In the genomic region with DNA sequence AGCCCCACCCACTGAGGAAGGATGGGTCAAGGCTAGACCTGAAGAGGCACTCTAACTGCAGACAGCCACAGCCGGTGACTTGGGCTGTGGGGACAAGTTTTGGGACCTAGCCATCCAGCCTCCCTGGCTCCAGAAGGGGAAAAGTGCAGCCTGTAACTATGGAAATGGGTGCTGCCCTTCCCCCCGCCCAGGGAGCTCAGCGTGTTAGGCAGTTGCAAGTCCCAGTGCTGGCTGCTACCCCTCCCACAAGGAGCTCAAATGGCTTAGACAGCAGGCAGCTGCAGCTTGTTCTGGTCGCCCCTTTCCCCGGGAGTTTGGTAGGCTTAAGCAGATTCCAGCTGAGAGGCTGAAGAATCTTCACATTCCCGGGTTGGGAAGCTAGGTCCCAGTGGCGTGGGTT, we compare ENCODE assay signal across 17 cellular contexts.
DNase-seq lines count a peak whose midpoint lies in the region; TF ChIP-seq lines count a peak whose summit lies in the region.
"Had no signal": no experiment of that assay in that cellular context is flagged by ENCODE, and none has a peak within 500 bp of the region (broad histone marks: within the 10 kb centered on the region; RNA-seq: fewer than 3 reads in every experiment).

No MANE protein-coding gene starts in this region.

- no peaks in the 10 kb centered on the region for H3K4me1 ChIP-seq in endodermal cell (ENCODE audit: control insufficient read depth, insufficient read depth, low read length)
- H3K4me1 ChIP-seq in osteoblast (ENCODE audit: insufficient read depth, low read length) = no peaks in the 10 kb centered on the region
- no peaks in the 10 kb centered on the region for H3K4me1 ChIP-seq in Peyer's patch
- H3K4me1 ChIP-seq: BE2C, HAP-1, SJSA1 had no signal

- H4K20me1 ChIP-seq in osteoblast (ENCODE audit: insufficient read depth, low read length) = no peaks in the 10 kb centered on the region

- no peak overlapping the region for H3K4me3 Mint-ChIP-seq in endodermal cell

- no peaks in the 10 kb centered on the region for H3K9me3 Mint-ChIP-seq in endodermal cell

- H3K36me3 ChIP-seq in H7 (replicated peaks; ENCODE audit: control insufficient read depth, insufficient read depth, low read length) = no peaks in the 10 kb centered on the region
- no peaks in the 10 kb centered on the region for H3K36me3 ChIP-seq in endodermal cell (ENCODE audit: control insufficient read depth, insufficient read depth, low read length)
- no peaks in the 10 kb centered on the region for H3K36me3 ChIP-seq in osteoblast (ENCODE audit: insufficient read depth, low read length)
- no peaks in the 10 kb centered on the region for H3K36me3 ChIP-seq in Peyer's patch
- H3K36me3 ChIP-seq: BE2C, HAP-1, SJSA1 had no signal

- H3K9me3 ChIP-seq in endodermal cell (ENCODE audit: control insufficient read depth, low read length) (no peaks in the 10 kb centered on the region), osteoblast (ENCODE audit: low read depth, low read length) (no peaks in the 10 kb centered on the region), Peyer's patch (no peaks in the 10 kb centered on the region)
- H3K9me3 ChIP-seq: BE2C, HAP-1, SJSA1 had no signal

- H3K27me3 ChIP-seq in H7 (ENCODE audit: control insufficient read depth, insufficient read depth, low read length) = no peaks in the 10 kb centered on the region
- H3K27me3 ChIP-seq in endodermal cell (ENCODE audit: control insufficient read depth, insufficient read depth, low read length, poor library complexity, severe bottlenecking) = no peaks in the 10 kb centered on the region
- H3K27me3 ChIP-seq in osteoblast (ENCODE audit: insufficient read depth, low read length) = no peaks in the 10 kb centered on the region
- no peaks in the 10 kb centered on the region for H3K27me3 ChIP-seq in Peyer's patch
- H3K27me3 ChIP-seq: BE2C, SJSA1 had no signal

- H2AFZ ChIP-seq in osteoblast (ENCODE audit: low read length) = no peak overlapping the region

- no peak overlapping the region for H3K27ac Mint-ChIP-seq in endodermal cell

- no peak for TF ChIP-seq POLR2A in Peyer's patch (IDR thresholded peaks at IDR 0.05)

- no peaks in the 10 kb centered on the region for H3K4me1 Mint-ChIP-seq in endodermal cell

- 37 to 67% methylated on average over 2 to 7 of the region's 7 CpGs for WGBS in endodermal cell (ENCODE audit: insufficient coverage in 1 of 2, insufficient read length in 1 of 2), 2 experiments

- H3K27ac ChIP-seq in endodermal cell (ENCODE audit: low read depth, low read length) (no peak overlapping the region), osteoblast (ENCODE audit: low read depth, low read length) (no peak overlapping the region), Peyer's patch (no peak overlapping the region)
- H3K27ac ChIP-seq: SJSA1 had no signal

- DNase-seq in H7 (peak; percentile 1), NCI-H82 treated with DMSO at 0.1 percent for 48 hours (lab: John Stamatoyannopoulos, UW; ENCODE audit: unreplicated experiment) (peak; percentile 61), endodermal cell (peak; percentile 74), osteoblast (ENCODE audit: insufficient read length, low spot score, missing footprints) (peak; percentile 35), activated gamma-delta T cell treated with Interleukin-2 at 50 U/mL for 16 hours (no peak), SKM-1 treated with dmso at 0.1 percent for 144 hours (lab: John Stamatoyannopoulos, UW; ENCODE audit: unreplicated experiment) (no peak), Peyer's patch (no peak)
- DNase-seq: BE2C, DMS53, GF-D8, Kasumi-1, NCI-H1417 treated with DMSO at 0.1 percent for 48 hours, NCI-H187 treated with DMSO at 0.1 percent for 48 hours, NCI-H2227 treated with DMSO at 0.1 percent for 48 hours, NCI-H510A had no signal

- no peak for TF ChIP-seq CTCF in endodermal cell (conservative IDR thresholded peaks at IDR 0.05)
- no peak for TF ChIP-seq CTCF in osteoblast (IDR thresholded peaks at IDR 0.05; ENCODE audit: extremely low read depth, low read depth, low read length)
- no peak for TF ChIP-seq CTCF in Peyer's patch (IDR thresholded peaks at IDR 0.05)

- H3K4me3 ChIP-seq in H7 (ENCODE audit: insufficient read depth, low read depth, low read length) (no peak overlapping the region), endodermal cell (ENCODE audit: low read length) (no peak overlapping the region), osteoblast (ENCODE audit: insufficient read depth, low read length) (no peak overlapping the region), Peyer's patch (no peak overlapping the region)
- H3K4me3 ChIP-seq: HAP-1, SJSA1 had no signal

- no peak overlapping the region for H3K4me2 ChIP-seq in osteoblast (ENCODE audit: insufficient read depth, low read length)

- H3K27me3 Mint-ChIP-seq in endodermal cell (ENCODE audit: insufficient read depth) = no peaks in the 10 kb centered on the region

- H3K36me3 Mint-ChIP-seq in endodermal cell (ENCODE audit: low read depth) = no peaks in the 10 kb centered on the region

- H3K9ac ChIP-seq in endodermal cell (ENCODE audit: extremely low read depth, low read length, poor library complexity, severe bottlenecking) = no peak overlapping the region

- H3K79me2 ChIP-seq in osteoblast (ENCODE audit: insufficient read depth, low read length) = no peaks in the 10 kb centered on the region

Comparison
In these comparisons a context has a peak if more than half of its experiments do, and no peak if none do; other contexts are left out.
1. DNase-seq: peak in H7 (single experiment), NCI-H82 treated with DMSO at 0.1 percent for 48 hours (single experiment), endodermal cell (single experiment) and osteoblast (single experiment); none in activated gamma-delta T cell treated with Interleukin-2 at 50 U/mL for 16 hours (single experiment), SKM-1 treated with dmso at 0.1 percent for 144 hours (single experiment) and Peyer's patch (0 of 3).